Comparison of ENCODE assay signal across 11 cellular contexts in genomic region chr12:31491819-31492598, GRCh38.
DNase-seq lines count a peak whose midpoint lies in the region; ATAC-seq and TF ChIP-seq lines count a peak whose summit lies in the region.
"Had no signal": no experiment of that assay in that cellular context is flagged by ENCODE, and none has a peak within 500 bp of the region (broad histone marks: within the 10 kb centered on the region; RNA-seq: fewer than 3 reads in every experiment).

No MANE protein-coding gene starts in this region.

- H3K27ac Mint-ChIP-seq in mesothelial cell of epicardium: peak overlapping the region; percentile 79

- H3K36me3 Mint-ChIP-seq in mesothelial cell of epicardium: peaks cover 8% of the 10 kb centered on the region

- H3K9me3 Mint-ChIP-seq in mesothelial cell of epicardium: no peaks in the 10 kb centered on the region

- H3K27me3 Mint-ChIP-seq in mesothelial cell of epicardium (ENCODE audit: low read depth): no peaks in the 10 kb centered on the region

- H3K4me3 ChIP-seq in MG63 (no peak overlapping the region), cardiac fibroblast (replicated peaks in 1 of 2; ENCODE audit: low read depth in 2 of 2, low read length in 2 of 2) (no peak overlapping the region)
- H3K4me3 ChIP-seq: ovary had no signal

- H3K9me3 ChIP-seq in MG63: no peaks in the 10 kb centered on the region
- H3K9me3 ChIP-seq: ovary had no signal

- H3K27ac ChIP-seq in C4-2B: peak overlapping the region; percentile 34; the same call in 1 of the 2 replicates
- H3K27ac ChIP-seq: ovary had no signal

- no peak overlapping the region for H3K4me3 Mint-ChIP-seq in mesothelial cell of epicardium

- no peak for ATAC-seq in GM21717 (IDR thresholded peaks at IDR 0.05; ENCODE audit: unreplicated experiment)
- no peak for ATAC-seq in HG03097 (IDR thresholded peaks at IDR 0.05; ENCODE audit: low FRiP score, unreplicated experiment)

- H3K4me1 Mint-ChIP-seq in mesothelial cell of epicardium: peaks cover 64% of the 10 kb centered on the region

- H3K27me3 ChIP-seq in MG63: no peaks in the 10 kb centered on the region
- H3K27me3 ChIP-seq: dorsolateral prefrontal cortex, ovary had no signal

- DNase-seq in MG63 (peak; percentile 44), cardiac fibroblast (ENCODE audit: low read depth in 2 of 2) (peak; percentile 83 to 88), mesothelial cell of epicardium (ENCODE audit: low spot score in 2 of 2, unreplicated experiment in 2 of 2) (no peak), D341Med (ENCODE audit: low spot score) (no peak), ureter (ENCODE audit: low spot score) (no peak)
- DNase-seq: activated CD4-positive, CD25-positive, alpha-beta regulatory T cell treated with anti-CD3 and anti-CD28 coated beads, Interleukin-2, amount 50 U/mL, for 72 hours; dorsolateral prefrontal cortex; ovary had no signal

- peaks cover 3% of the 10 kb centered on the region; the same call in 1 of the 2 replicates for H3K36me3 ChIP-seq in MG63
- H3K36me3 ChIP-seq: ovary had no signal

- no peak for TF ChIP-seq CTCF in C4-2B (conservative IDR thresholded peaks at IDR 0.05)
- TF ChIP-seq CTCF in cardiac fibroblast (IDR thresholded peaks at IDR 0.05; ENCODE audit: low read depth, low read length): no peak
- no peak for TF ChIP-seq CTCF in mesothelial cell of epicardium (IDR thresholded peaks at IDR 0.05; ENCODE audit: unreplicated experiment)

Comparison
In these comparisons a context has a peak if more than half of its experiments do, and no peak if none do; other contexts are left out.
1. DNase-seq: peak in MG63 (single experiment) and cardiac fibroblast (2 of 2); none in mesothelial cell of epicardium (0 of 2), D341Med (single experiment) and ureter (single experiment).